In the genomic region with DNA sequence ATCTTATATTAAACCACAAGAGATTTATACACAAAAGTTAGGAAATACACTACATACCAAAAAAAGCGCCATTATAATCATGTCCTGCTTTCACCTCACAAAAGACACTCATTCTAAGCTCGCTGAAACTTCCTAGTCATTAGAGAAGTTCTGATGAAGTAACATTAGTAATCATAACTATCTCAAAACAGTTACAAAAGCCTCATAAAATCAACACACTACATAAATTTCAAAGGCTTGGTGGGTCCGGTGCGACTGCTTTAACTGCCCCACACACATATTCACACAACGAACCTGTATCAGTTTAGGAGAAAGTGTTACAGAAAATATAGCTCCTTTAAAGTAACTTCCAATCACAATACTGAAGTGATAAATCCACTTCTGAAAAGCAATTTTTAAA, we compare ENCODE assay signal across 8 cellular contexts. TPM values are rescaled to one million over a fixed set of nuclear protein-coding genes. Genes with fewer than 3 reads are reported as not detected.
DNase-seq lines count a peak whose midpoint lies in the region; ATAC-seq, FAIRE-seq and TF ChIP-seq lines count a peak whose summit lies in the region.

No MANE protein-coding gene starts in this region.

- TF ChIP-seq EP300 in suprapubic skin (IDR thresholded peaks at IDR 0.05) = no peak

- H3K27me3 ChIP-seq in BE2C (no peaks in the 10 kb centered on the region), HUES6 (ENCODE audit: control insufficient read depth, insufficient read depth, low read length) (no peaks in the 10 kb centered on the region), suprapubic skin (no peaks in the 10 kb centered on the region)

- H3K9me3 ChIP-seq in BE2C (no peaks in the 10 kb centered on the region), HUES6 (ENCODE audit: control insufficient read depth, insufficient read depth, low read depth, low read length) (no peaks in the 10 kb centered on the region), kidney (ENCODE audit: control insufficient read depth in 1 of 2, low read length in 2 of 2) (no peaks in the 10 kb centered on the region), suprapubic skin (no peaks in the 10 kb centered on the region)

- H3K27ac Mint-ChIP-seq in activated naive CD8-positive, alpha-beta T cell treated with anti-CD3 and anti-CD28 coated beads, Interleukin-2, amount 10 ng/mL, durations not matched to agents 7 days and 5 days = peak overlapping the region; percentile 82

- peak overlapping the region; percentile 82 for H3K27ac ChIP-seq in HUES6 (ENCODE audit: low read depth, low read length)
- peak overlapping the region; percentile 26 to 33 for H3K27ac ChIP-seq in kidney (ENCODE audit: low read depth in 2 of 2, low read length in 2 of 2)
- H3K27ac ChIP-seq in suprapubic skin = peak overlapping the region; percentile 99

- intact Hi-C loops in kidney (cut with DNase I) = no loop called here

- no peak for FAIRE-seq in kidney (lab: Jason Lieb, UNC)

- 5% methylated on average over 5 of the region's 5 CpGs for WGBS in suprapubic skin

- no peak for ATAC-seq in activated naive CD8-positive, alpha-beta T cell treated with anti-CD3 and anti-CD28 coated beads, Interleukin-2, amount 10 ng/mL, durations not matched to agents 7 days and 5 days (ENCODE audit: low read depth)

- POLR2A ChIA-PET in activated naive CD8-positive, alpha-beta T cell treated with anti-CD3 and anti-CD28 coated beads, Interleukin-2, amount 10 ng/mL, durations not matched to agents 7 days and 5 days (lab: Charles Lee) = interaction anchor here (1.0 to 3.0 kb wide), 4 partner anchors 9 to 159 kb away, joined by 3 to 14 read pairs (median 4); a partner anchor contains a TSS

- no peak for TF ChIP-seq POLR2A in suprapubic skin (IDR thresholded peaks at IDR 0.05)

- H3K36me3 ChIP-seq in BE2C (peaks cover 17% of the 10 kb centered on the region), HUES6 (ENCODE audit: control insufficient read depth, insufficient read depth, low read length) (0 out of 2 replicates have a peak, but pooled peaks cover under 1% of the 10 kb centered on the region), kidney (ENCODE audit: control insufficient read depth in 1 of 2, insufficient read depth in 2 of 2, low read length in 2 of 2) (no peaks in the 10 kb centered on the region), suprapubic skin (no peaks in the 10 kb centered on the region)

- H3K4me3 Mint-ChIP-seq in activated naive CD8-positive, alpha-beta T cell treated with anti-CD3 and anti-CD28 coated beads, Interleukin-2, amount 10 ng/mL, durations not matched to agents 7 days and 5 days = peak overlapping the region; percentile 88

- DNase-seq in BE2C (no peak), kidney (no peak), suprapubic skin (ENCODE audit: low spot score in 2 of 2) (no peak), COR-L47 (lab: John Stamatoyannopoulos, UW) (no peak), NCI-H128 (lab: John Stamatoyannopoulos, UW; ENCODE audit: unreplicated experiment) (no peak), T1000 (lab: John Stamatoyannopoulos, UW) (no peak)
- DNase-seq in activated naive CD8-positive, alpha-beta T cell treated with anti-CD3 and anti-CD28 coated beads, Interleukin-2, amount 10 ng/mL, durations not matched to agents 7 days and 5 days = no peak

- H3K4me3 ChIP-seq in BE2C (ENCODE audit: low read depth, low read length) = peak overlapping the region; percentile 86
- H3K4me3 ChIP-seq in HUES6 (ENCODE audit: low read depth, low read length) = peak overlapping the region; percentile 94
- peak overlapping the region; percentile 52 to 71 for H3K4me3 ChIP-seq in kidney (ENCODE audit: low read length in 2 of 2)
- peak overlapping the region; percentile 87 for H3K4me3 ChIP-seq in suprapubic skin

- H3K9ac ChIP-seq in HUES6 (ENCODE audit: low read length) (peak overlapping the region; percentile 55), kidney (ENCODE audit: low read length in 2 of 2) (peak overlapping the region; percentile 51 to 53)

- H3K4me1 ChIP-seq in BE2C (no peaks in the 10 kb centered on the region), HUES6 (ENCODE audit: control insufficient read depth, insufficient read depth, low read length) (peaks cover 27% of the 10 kb centered on the region), kidney (ENCODE audit: control insufficient read depth in 1 of 2, insufficient read depth in 1 of 2, low read depth in 1 of 2, low read length in 2 of 2) (peaks cover 5 to 6% of the 10 kb centered on the region in 2 donors), suprapubic skin (peaks cover 38% of the 10 kb centered on the region)

- H3K9me3 Mint-ChIP-seq in activated naive CD8-positive, alpha-beta T cell treated with anti-CD3 and anti-CD28 coated beads, Interleukin-2, amount 10 ng/mL, durations not matched to agents 7 days and 5 days = no peaks in the 10 kb centered on the region

- H3K27me3 Mint-ChIP-seq in activated naive CD8-positive, alpha-beta T cell treated with anti-CD3 and anti-CD28 coated beads, Interleukin-2, amount 10 ng/mL, durations not matched to agents 7 days and 5 days = no peaks in the 10 kb centered on the region

- H3K36me3 Mint-ChIP-seq in activated naive CD8-positive, alpha-beta T cell treated with anti-CD3 and anti-CD28 coated beads, Interleukin-2, amount 10 ng/mL, durations not matched to agents 7 days and 5 days = peaks cover 15% of the 10 kb centered on the region

- peaks cover 21% of the 10 kb centered on the region for H3K4me1 Mint-ChIP-seq in activated naive CD8-positive, alpha-beta T cell treated with anti-CD3 and anti-CD28 coated beads, Interleukin-2, amount 10 ng/mL, durations not matched to agents 7 days and 5 days

- TF ChIP-seq CTCF in BE2C (IDR thresholded peaks at IDR 0.05; ENCODE audit: low read depth, low read length) (no peak), kidney (IDR thresholded peaks at IDR 0.05; ENCODE audit: borderline replicate concordance, extremely low read depth, insufficient read depth) (no peak), suprapubic skin (IDR thresholded peaks at IDR 0.05) (no peak)

RNA-seq across cellular contexts. Expression of a gene that starts 1.9 kb away (rescaled TPM):
- polyA plus RNA-seq in BE2C (2012; ENCODE audit: insufficient read depth, insufficient read length, low read depth) = 4.3 TPM
- 10 to 100 TPM; 33.2 to 34.3 TPM for total RNA-seq in activated naive CD8-positive, alpha-beta T cell treated with anti-CD3 and anti-CD28 coated beads, Interleukin-2, amount 10 ng/mL, durations not matched to agents 7 days and 5 days
- total RNA-seq in kidney (30.6 TPM), suprapubic skin (10 to 100 TPM; 17.1 to 38.5 (median 25.7) TPM)
- 4.8 TPM for polyA plus RNA-seq in kidney (ENCODE audit: insufficient read depth, low read depth, low replicate concordance)

Comparison
In these comparisons a context has a peak if more than half of its experiments do, and no peak if none do; other contexts are left out.
1. H3K27ac ChIP-seq: peak in every context shown above with its lines; median percentile 99 in suprapubic skin; 82 in HUES6; 30 in kidney.